Comparison of ENCODE assay signal across 22 cellular contexts in the genomic region with DNA sequence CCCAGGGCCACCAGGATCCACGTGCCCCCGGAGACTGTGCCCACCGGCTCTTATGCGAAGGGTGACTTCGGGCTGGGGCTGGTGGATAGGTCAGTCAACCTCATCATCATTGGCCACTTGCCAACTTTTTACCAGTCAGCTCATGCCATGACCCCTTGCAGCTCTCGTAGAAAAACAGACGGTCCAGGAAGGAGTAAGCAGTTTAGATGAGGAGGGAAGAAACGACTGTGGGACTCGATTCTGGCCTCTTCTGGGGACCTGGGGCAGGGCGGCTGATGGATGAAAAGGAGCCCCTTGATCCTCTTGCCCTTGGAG. TPM values are rescaled to one million over a fixed set of nuclear protein-coding genes. Genes with fewer than 3 reads are reported as not detected.
"Had no signal": no experiment of that assay in that cellular context is flagged by ENCODE, and none has a peak within 500 bp of the region (broad histone marks: within the 10 kb centered on the region; RNA-seq: fewer than 3 reads in every experiment).

No MANE protein-coding gene starts in this region.

- DNase-seq: Karpas-422, KG1, MM.1S, NCI-H1092 treated with DMSO at 0.1 percent for 48 hours, NCI-H1436, NCI-H187 treated with DMSO at 0.1 percent for 48 hours, NCI-H2029 treated with DMSO at 0.1 percent for 48 hours, NCI-H2171 treated with DMSO at 0.1 percent for 48 hours, NCI-H345, NCI-H446 treated with DMSO at 0.1 percent for 48 hours, NCI-H510A treated with DMSO at 0.1 percent for 48 hours, NCI-H526, NCI-H82, Right ventricle myocardium superior, RPMI8226, SIG-M5, SW 1271 had no signal

- H3K9me3 ChIP-seq: SJSA1 had no signal

- H3K27ac ChIP-seq: SJSA1, SK-N-MC had no signal

- FAIRE-seq: RCC 7860 had no signal

- H3K36me3 ChIP-seq: SJSA1 had no signal

- H3K27me3 ChIP-seq: SJSA1 had no signal

- H3K4me3 ChIP-seq: SJSA1, SK-N-MC had no signal

RNA-seq across cellular contexts. Expression of a gene that starts 41.0 kb away (rescaled TPM):
- total RNA-seq: HT-29, M059J, Right ventricle myocardium superior, SJSA1 had no signal

RNA-seq across cellular contexts. Expression of a gene that starts 48.9 kb away (rescaled TPM):
- total RNA-seq: Right ventricle myocardium superior had no signal

RNA-seq across cellular contexts. Expression of a gene that starts 51.3 kb away (rescaled TPM):
- total RNA-seq: M059J, Right ventricle myocardium superior, SJSA1 had no signal
